In the genomic region with DNA sequence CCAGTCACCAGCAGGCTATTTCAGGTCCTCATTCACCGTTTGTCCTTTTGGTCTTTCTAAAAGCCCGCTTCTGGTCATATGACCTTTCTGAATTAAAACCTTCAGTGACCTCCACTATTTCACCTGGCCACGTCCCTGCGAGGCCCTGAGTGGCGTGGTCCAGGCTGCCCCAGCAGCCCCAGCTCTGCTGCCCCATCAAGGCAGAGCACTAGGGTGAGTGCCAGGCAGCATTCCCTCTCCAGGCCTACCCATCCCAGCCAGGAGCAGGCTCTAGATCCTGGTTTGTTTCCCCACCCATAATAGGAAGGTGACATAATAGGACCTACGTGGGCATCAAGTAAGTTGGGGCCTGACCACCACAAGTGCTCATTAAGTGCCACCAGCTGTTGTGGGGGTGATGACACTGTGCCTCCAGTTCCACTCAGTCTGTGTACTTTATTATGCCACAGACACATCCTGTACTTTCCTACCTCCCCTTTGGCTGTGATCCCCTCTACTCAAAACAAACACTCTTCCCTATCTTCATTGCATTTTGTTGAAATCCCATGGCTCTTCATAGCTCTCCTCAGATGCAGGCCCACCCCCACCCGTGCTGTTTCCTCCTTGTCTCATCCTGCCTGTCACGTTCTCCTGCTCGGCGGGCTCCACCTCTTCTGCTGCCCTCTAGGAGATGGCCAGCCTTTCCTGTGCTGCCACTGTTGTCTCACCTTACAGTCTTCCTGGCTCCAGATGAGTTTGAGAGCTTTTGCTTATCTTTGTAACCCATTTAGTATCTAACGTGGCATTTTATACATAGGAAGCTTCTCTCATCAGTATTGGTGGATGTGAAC, we compare ENCODE assay signal across 17 cellular contexts. TPM values are rescaled to one million over a fixed set of nuclear protein-coding genes. Genes with fewer than 3 reads are reported as not detected.
DNase-seq lines count a peak whose midpoint lies in the region; ATAC-seq and FAIRE-seq lines count a peak whose summit lies in the region.
"Had no signal": no experiment of that assay in that cellular context is flagged by ENCODE, and none has a peak within 500 bp of the region (broad histone marks: within the 10 kb centered on the region; RNA-seq: fewer than 3 reads in every experiment).

No MANE protein-coding gene starts in this region.

- CTCF ChIA-PET in activated naive CD4-positive, alpha-beta T cell treated with anti-CD3 and anti-CD28 coated beads, Interleukin-2, amount 10 ng/mL, durations not matched to agents 7 days and 5 days (lab: Charles Lee), result interaction anchor here (0.6 to 1.4 kb wide), 6 partner anchors 9 to 1117 kb away, joined by 3 to 9 read pairs (median 4); no protein-coding TSS in a partner anchor

- no peak for ATAC-seq in activated naive CD4-positive, alpha-beta T cell treated with anti-CD3 and anti-CD28 coated beads, Interleukin-2, amount 50 U/mL, for 72 hours
- no peak for ATAC-seq in activated T-helper 17 cell treated with anti-CD3 and anti-CD28 coated beads, Interleukin-2, amount 50 U/mL, for 72 hours (replicated peaks)
- ATAC-seq in GM19351 (IDR thresholded peaks at IDR 0.05; ENCODE audit: unreplicated experiment), result no peak

- peak overlapping the region; percentile 30 for H3K27ac Mint-ChIP-seq in activated naive CD4-positive, alpha-beta T cell treated with anti-CD3 and anti-CD28 coated beads, Interleukin-2, amount 10 ng/mL, durations not matched to agents 7 days and 5 days
- H3K27ac Mint-ChIP-seq in activated naive CD4-positive, alpha-beta T cell treated with anti-CD3 and anti-CD28 coated beads, Interleukin-2, amount 50 U/mL, for 72 hours, result peak overlapping the region in 1 of 2 donors; percentile 72
- peak overlapping the region; percentile 39 for H3K27ac Mint-ChIP-seq in activated T-helper 17 cell treated with anti-CD3 and anti-CD28 coated beads, Interleukin-2, amount 50 U/mL, for 72 hours

- FAIRE-seq in frontal cortex (lab: Jason Lieb, UNC), result no peak
- FAIRE-seq: bronchial epithelial cell, TTC549 had no signal

- H3K9me3 Mint-ChIP-seq in activated naive CD4-positive, alpha-beta T cell treated with anti-CD3 and anti-CD28 coated beads, Interleukin-2, amount 10 ng/mL, durations not matched to agents 7 days and 5 days, result no peaks in the 10 kb centered on the region
- H3K9me3 Mint-ChIP-seq in activated naive CD4-positive, alpha-beta T cell treated with anti-CD3 and anti-CD28 coated beads, Interleukin-2, amount 50 U/mL, for 72 hours, result no peaks in the 10 kb centered on the region
- no peaks in the 10 kb centered on the region for H3K9me3 Mint-ChIP-seq in activated T-helper 17 cell treated with anti-CD3 and anti-CD28 coated beads, Interleukin-2, amount 50 U/mL, for 72 hours
- H3K9me3 Mint-ChIP-seq: immature natural killer cell had no signal

- H3K27me3 Mint-ChIP-seq in activated naive CD4-positive, alpha-beta T cell treated with anti-CD3 and anti-CD28 coated beads, Interleukin-2, amount 10 ng/mL, durations not matched to agents 7 days and 5 days, result no peaks in the 10 kb centered on the region
- H3K27me3 Mint-ChIP-seq in activated T-helper 17 cell treated with anti-CD3 and anti-CD28 coated beads, Interleukin-2, amount 50 U/mL, for 72 hours, result no peaks in the 10 kb centered on the region

- no peak for DNase-seq in activated naive CD4-positive, alpha-beta T cell treated with anti-CD3 and anti-CD28 coated beads, Interleukin-2, amount 10 ng/mL, durations not matched to agents 7 days and 5 days
- no peak for DNase-seq in activated naive CD4-positive, alpha-beta T cell treated with anti-CD3 and anti-CD28 coated beads, Interleukin-2, amount 50 U/mL, for 72 hours (ENCODE audit: low spot score in 2 of 2)
- DNase-seq in mesenteric fat pad (ENCODE audit: low spot score), result peak; percentile 55
- DNase-seq in superior temporal gyrus (ENCODE audit: extremely low spot score), result peak; percentile 8
- DNase-seq in frontal cortex (ENCODE audit: low spot score in 2 of 2), result no peak
- DNase-seq in Kasumi-1 (lab: John Stamatoyannopoulos, UW), result no peak
- DNase-seq: foreskin fibroblast, GDM1, immature natural killer cell, KBM-7, midbrain, NCI-H1417, OCI-M1 had no signal

- H3K4me1 Mint-ChIP-seq in activated naive CD4-positive, alpha-beta T cell treated with anti-CD3 and anti-CD28 coated beads, Interleukin-2, amount 10 ng/mL, durations not matched to agents 7 days and 5 days, result peaks cover 7% of the 10 kb centered on the region
- H3K4me1 Mint-ChIP-seq in activated T-helper 17 cell treated with anti-CD3 and anti-CD28 coated beads, Interleukin-2, amount 50 U/mL, for 72 hours, result peaks cover 13% of the 10 kb centered on the region

- H3K36me3 Mint-ChIP-seq in activated naive CD4-positive, alpha-beta T cell treated with anti-CD3 and anti-CD28 coated beads, Interleukin-2, amount 10 ng/mL, durations not matched to agents 7 days and 5 days, result peaks cover 45% of the 10 kb centered on the region
- H3K36me3 Mint-ChIP-seq in activated naive CD4-positive, alpha-beta T cell treated with anti-CD3 and anti-CD28 coated beads, Interleukin-2, amount 50 U/mL, for 72 hours, result peaks cover 0 to 5% of the 10 kb centered on the region in 2 donors
- peaks cover 90% of the 10 kb centered on the region for H3K36me3 Mint-ChIP-seq in activated T-helper 17 cell treated with anti-CD3 and anti-CD28 coated beads, Interleukin-2, amount 50 U/mL, for 72 hours (ENCODE audit: low read depth)

- H3K4me3 Mint-ChIP-seq in activated naive CD4-positive, alpha-beta T cell treated with anti-CD3 and anti-CD28 coated beads, Interleukin-2, amount 10 ng/mL, durations not matched to agents 7 days and 5 days, result no peak overlapping the region
- no peak overlapping the region for H3K4me3 Mint-ChIP-seq in activated T-helper 17 cell treated with anti-CD3 and anti-CD28 coated beads, Interleukin-2, amount 50 U/mL, for 72 hours
- H3K4me3 Mint-ChIP-seq: immature natural killer cell had no signal

RNA-seq across cellular contexts. Expression of gene CKB, which starts 21.4 kb away (rescaled TPM):
- 1 to 10 TPM; 2.6 to 9.4 TPM for total RNA-seq in activated naive CD4-positive, alpha-beta T cell treated with anti-CD3 and anti-CD28 coated beads, Interleukin-2, amount 50 U/mL, for 72 hours
- 10 to 100 TPM in 1 of 2 donors, 1 to 10 TPM in 1; 4.5 to 13.4 TPM for total RNA-seq in activated T-helper 17 cell treated with anti-CD3 and anti-CD28 coated beads, Interleukin-2, amount 50 U/mL, for 72 hours
- 90.1 TPM for total RNA-seq in mesenteric fat pad
- 260 TPM for total RNA-seq in frontal cortex

RNA-seq across cellular contexts. Expression of gene TRMT61A, which starts 27.7 kb away (rescaled TPM):
- total RNA-seq in activated naive CD4-positive, alpha-beta T cell treated with anti-CD3 and anti-CD28 coated beads, Interleukin-2, amount 50 U/mL, for 72 hours, result 1 to 10 TPM; 5.6 to 9.2 TPM
- total RNA-seq in activated T-helper 17 cell treated with anti-CD3 and anti-CD28 coated beads, Interleukin-2, amount 50 U/mL, for 72 hours, result 10 to 100 TPM in 1 of 2 donors, 1 to 10 TPM in 1; 7.0 to 17.2 TPM
- total RNA-seq in mesenteric fat pad (13.8 TPM), frontal cortex (4.9 TPM)

Comparison
In these comparisons a context has a peak if more than half of its experiments do, and no peak if none do; other contexts are left out.
1. DNase-seq: peak in mesenteric fat pad (single experiment) and superior temporal gyrus (single experiment); none in activated naive CD4-positive, alpha-beta T cell treated with anti-CD3 and anti-CD28 coated beads, Interleukin-2, amount 10 ng/mL, durations not matched to agents 7 days and 5 days (single experiment), activated naive CD4-positive, alpha-beta T cell treated with anti-CD3 and anti-CD28 coated beads, Interleukin-2, amount 50 U/mL, for 72 hours (0 of 2), frontal cortex (0 of 2) and Kasumi-1 (0 of 2).